Comparison of ENCODE assay signal across 7 cellular contexts in the genomic region with DNA sequence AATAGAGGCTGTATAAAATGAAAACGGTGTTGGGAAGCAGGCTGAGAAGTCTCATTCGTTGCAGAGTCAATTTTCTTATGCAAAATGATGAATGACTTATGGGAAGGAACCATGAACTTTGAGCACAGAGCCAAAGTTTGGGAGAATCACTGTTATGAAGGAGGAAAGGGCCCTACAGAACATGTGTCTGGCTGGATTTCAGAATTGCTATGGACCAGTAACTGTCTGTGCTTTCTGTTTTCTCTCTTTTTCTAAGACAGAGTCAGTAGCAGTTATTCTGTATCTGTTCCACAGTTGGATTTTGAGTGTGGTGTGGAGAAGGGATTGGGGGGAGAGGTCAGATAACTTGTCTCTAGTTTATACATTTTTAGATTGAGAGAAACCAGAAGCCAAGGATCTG.
"Had no signal": no experiment of that assay in that cellular context is flagged by ENCODE, and none has a peak within 500 bp of the region (broad histone marks: within the 10 kb centered on the region; RNA-seq: fewer than 3 reads in every experiment).

No MANE protein-coding gene starts in this region.

- H3K4me2 ChIP-seq: KMS-11 had no signal

- DNase-seq: IMR-90, KBM-7, KG1 had no signal

- FAIRE-seq: HepG2, HTR-8/SVneo had no signal

- H3K9ac ChIP-seq: KMS-11 had no signal

- H3K27ac ChIP-seq: HL-60, KMS-11 had no signal

- ATAC-seq: HepG2 had no signal
